21 cellular contexts compared by ENCODE assay signal in the genomic region with DNA sequence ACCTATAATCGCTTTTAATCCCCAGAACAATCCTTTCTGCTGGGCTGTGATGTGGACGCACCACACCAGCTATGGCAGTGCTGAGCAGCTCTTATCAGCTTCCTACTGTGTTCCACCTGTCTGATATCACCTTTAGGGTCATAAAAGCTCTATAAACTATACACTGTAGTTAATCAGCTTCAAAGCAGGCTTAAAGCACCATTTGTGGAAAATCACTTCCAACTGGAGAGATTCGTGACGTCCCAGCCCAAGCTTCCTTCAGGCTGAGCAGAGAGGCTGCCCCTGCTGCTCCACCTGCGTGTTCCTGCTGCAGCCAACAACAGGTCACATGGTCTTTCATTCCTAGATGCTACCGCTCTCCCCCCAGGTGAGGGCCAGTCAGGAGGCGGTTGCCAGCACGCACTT.
"Had no signal": no experiment of that assay in that cellular context is flagged by ENCODE, and none has a peak within 500 bp of the region (broad histone marks: within the 10 kb centered on the region; RNA-seq: fewer than 3 reads in every experiment).

No MANE protein-coding gene starts in this region.

- ATAC-seq: body of pancreas; esophagus mucosa; left lung; naive thymus-derived CD8-positive, alpha-beta T cell; stimulated activated naive CD8-positive, alpha-beta T cell treated with anti-CD3 and anti-CD28 coated beads, Interleukin-15, Interleukin-2, amounts not matched to agents 100 U/mL and 50 U/mL, for 24 hours had no signal

- DNase-seq: activated CD4-positive, alpha-beta T cell treated with anti-CD3 and anti-CD28 coated beads, Interleukin-2, amount 10 ng/mL, durations not matched to agents 24 days and 14 days; activated CD4-positive, CD25-positive, alpha-beta regulatory T cell; activated CD8-positive, alpha-beta memory T cell treated with anti-CD3 and anti-CD28 coated beads, Interleukin-2, amount 50 U/mL, for 48 hours; activated gamma-delta T cell treated with Interleukin-2 at 50 U/mL for 16 hours; amniotic stem cell; body of pancreas; caudate nucleus; left lung; mammary epithelial cell; stimulated activated CD4-positive, alpha-beta T cell treated with anti-CD3 and anti-CD28 coated beads, Interleukin-4, amount 100 ng/mL, for 24 hours; stimulated activated naive CD8-positive, alpha-beta T cell treated with anti-CD3 and anti-CD28 coated beads, Interleukin-15, Interleukin-2, amounts not matched to agents 100 U/mL and 50 U/mL, for 24 hours; T-helper 2 cell; upper lobe of left lung had no signal

- FAIRE-seq: colon, keratinocyte had no signal

- H3K36me3 ChIP-seq: left lung, neutrophil, suprapubic skin, upper lobe of left lung had no signal

- H3K36me3 Mint-ChIP-seq: activated naive CD8-positive, alpha-beta T cell; naive thymus-derived CD8-positive, alpha-beta T cell had no signal

- H3K4me3 ChIP-seq: body of pancreas, left lung, skin epidermis, suprapubic skin, upper lobe of left lung had no signal

- H3K4me1 Mint-ChIP-seq: activated CD4-positive, alpha-beta T cell treated with anti-CD3 and anti-CD28 coated beads, Interleukin-2, amount 10 ng/mL, durations not matched to agents 24 days and 14 days had no signal

- H3K9me3 ChIP-seq: body of pancreas, neutrophil, suprapubic skin, upper lobe of left lung had no signal

- H3K27me3 Mint-ChIP-seq: activated CD4-positive, alpha-beta T cell treated with anti-CD3 and anti-CD28 coated beads, Interleukin-2, amount 10 ng/mL, durations not matched to agents 24 days and 14 days; activated naive CD8-positive, alpha-beta T cell had no signal

- H3K27me3 ChIP-seq: body of pancreas, neutrophil, upper lobe of left lung had no signal

- H3K4me3 Mint-ChIP-seq: activated CD4-positive, alpha-beta T cell treated with anti-CD3 and anti-CD28 coated beads, Interleukin-2, amount 10 ng/mL, durations not matched to agents 24 days and 14 days; activated naive CD8-positive, alpha-beta T cell; naive thymus-derived CD8-positive, alpha-beta T cell had no signal

- H3K27ac ChIP-seq: body of pancreas, left lung, neutrophil, skin epidermis, suprapubic skin, upper lobe of left lung had no signal

- H3K27ac Mint-ChIP-seq: activated CD4-positive, alpha-beta T cell treated with anti-CD3 and anti-CD28 coated beads, Interleukin-2, amount 10 ng/mL, durations not matched to agents 24 days and 14 days; activated naive CD8-positive, alpha-beta T cell had no signal

- H3K4me1 ChIP-seq: body of pancreas, left lung, suprapubic skin, upper lobe of left lung had no signal
